In genomic region chr10:83917519-83918506, GRCh38 we compare ENCODE assay signal across 9 cellular contexts.
DNase-seq lines count a peak whose midpoint lies in the region; ATAC-seq and TF ChIP-seq lines count a peak whose summit lies in the region.
"Had no signal": no experiment of that assay in that cellular context is flagged by ENCODE, and none has a peak within 500 bp of the region (broad histone marks: within the 10 kb centered on the region; RNA-seq: fewer than 3 reads in every experiment).

No MANE protein-coding gene starts in this region.

- no peaks in the 10 kb centered on the region for H3K9me3 ChIP-seq in T-helper 17 cell (ENCODE audit: control insufficient read depth, low read length, poor library complexity, severe bottlenecking)

- CTCF ChIA-PET in activated CD4-positive, alpha-beta T cell treated with anti-CD3 and anti-CD28 coated beads, Interleukin-2, amount 10 ng/mL, durations not matched to agents 7 days and 5 days (lab: Charles Lee) = no interaction called here

- no peak overlapping the region for H3K27ac Mint-ChIP-seq in activated CD4-positive, alpha-beta T cell treated with anti-CD3 and anti-CD28 coated beads, Interleukin-2, amount 10 ng/mL, durations not matched to agents 7 days and 5 days
- peak overlapping the region; percentile 57 for H3K27ac Mint-ChIP-seq in T-helper 17 cell
- no peak overlapping the region for H3K27ac Mint-ChIP-seq in nephron progenitor cell
- H3K27ac Mint-ChIP-seq in natural killer cell treated with Interleukin-12 subunit alpha and Interleukin-12 subunit beta and Interleukin-15 and Interleukin-18, amount 100 ng/mL, for 72 hours = no peak overlapping the region
- H3K27ac Mint-ChIP-seq: B cell had no signal

- no peaks in the 10 kb centered on the region for H3K9me3 Mint-ChIP-seq in activated CD4-positive, alpha-beta T cell treated with anti-CD3 and anti-CD28 coated beads, Interleukin-2, amount 10 ng/mL, durations not matched to agents 7 days and 5 days
- no peaks in the 10 kb centered on the region for H3K9me3 Mint-ChIP-seq in nephron progenitor cell
- H3K9me3 Mint-ChIP-seq in natural killer cell treated with Interleukin-12 subunit alpha and Interleukin-12 subunit beta and Interleukin-15 and Interleukin-18, amount 100 ng/mL, for 72 hours = no peaks in the 10 kb centered on the region

- H3K36me3 Mint-ChIP-seq in activated CD4-positive, alpha-beta T cell treated with anti-CD3 and anti-CD28 coated beads, Interleukin-2, amount 10 ng/mL, durations not matched to agents 7 days and 5 days (ENCODE audit: low read depth) = no peaks in the 10 kb centered on the region
- H3K36me3 Mint-ChIP-seq in T-helper 17 cell (ENCODE audit: low read depth) (no peaks in the 10 kb centered on the region), nephron progenitor cell (ENCODE audit: low read depth) (no peaks in the 10 kb centered on the region)
- H3K36me3 Mint-ChIP-seq in natural killer cell treated with Interleukin-12 subunit alpha and Interleukin-12 subunit beta and Interleukin-15 and Interleukin-18, amount 100 ng/mL, for 72 hours = no peaks in the 10 kb centered on the region

- ATAC-seq in HG03039 (IDR thresholded peaks at IDR 0.05; ENCODE audit: unreplicated experiment) (peak; percentile 72), T-helper 17 cell (peak; percentile 35)
- ATAC-seq in natural killer cell treated with Interleukin-12 subunit alpha and Interleukin-12 subunit beta and Interleukin-15 and Interleukin-18, amount 100 ng/mL, for 72 hours = no peak

- peaks cover 6% of the 10 kb centered on the region for H3K27me3 Mint-ChIP-seq in activated CD4-positive, alpha-beta T cell treated with anti-CD3 and anti-CD28 coated beads, Interleukin-2, amount 10 ng/mL, durations not matched to agents 7 days and 5 days
- peaks cover 26% of the 10 kb centered on the region for H3K27me3 Mint-ChIP-seq in T-helper 17 cell
- peaks cover 17% of the 10 kb centered on the region for H3K27me3 Mint-ChIP-seq in nephron progenitor cell (ENCODE audit: low read depth, poor library complexity)
- H3K27me3 Mint-ChIP-seq in natural killer cell treated with Interleukin-12 subunit alpha and Interleukin-12 subunit beta and Interleukin-15 and Interleukin-18, amount 100 ng/mL, for 72 hours = peaks cover 7 to 9% of the 10 kb centered on the region in 2 donors

- no peak overlapping the region for H3K4me3 Mint-ChIP-seq in activated CD4-positive, alpha-beta T cell treated with anti-CD3 and anti-CD28 coated beads, Interleukin-2, amount 10 ng/mL, durations not matched to agents 7 days and 5 days
- peak overlapping the region; percentile 15 for H3K4me3 Mint-ChIP-seq in T-helper 17 cell
- H3K4me3 Mint-ChIP-seq in nephron progenitor cell = no peak overlapping the region
- no peak overlapping the region for H3K4me3 Mint-ChIP-seq in natural killer cell treated with Interleukin-12 subunit alpha and Interleukin-12 subunit beta and Interleukin-15 and Interleukin-18, amount 100 ng/mL, for 72 hours
- H3K4me3 Mint-ChIP-seq: B cell had no signal

- peak; percentile 15 for DNase-seq in activated CD4-positive, alpha-beta T cell treated with anti-CD3 and anti-CD28 coated beads for 48 hours
- DNase-seq in activated CD4-positive, alpha-beta T cell treated with anti-CD3 and anti-CD28 coated beads, Interleukin-2, amount 10 ng/mL, durations not matched to agents 7 days and 5 days = no peak
- DNase-seq in T-helper 17 cell (no peak), nephron progenitor cell (peak; percentile 48), NCI-H446 treated with DMSO at 0.1 percent for 48 hours (lab: John Stamatoyannopoulos, UW) (no peak), HPDE6-E6E7 (ENCODE audit: extremely low spot score) (no peak)
- DNase-seq in natural killer cell treated with Interleukin-12 subunit alpha and Interleukin-12 subunit beta and Interleukin-15 and Interleukin-18, amount 100 ng/mL, for 72 hours (ENCODE audit: low spot score) = no peak

- H3K4me1 Mint-ChIP-seq in activated CD4-positive, alpha-beta T cell treated with anti-CD3 and anti-CD28 coated beads, Interleukin-2, amount 10 ng/mL, durations not matched to agents 7 days and 5 days = no peaks in the 10 kb centered on the region
- H3K4me1 Mint-ChIP-seq in T-helper 17 cell (no peaks in the 10 kb centered on the region), nephron progenitor cell (peaks cover 13% of the 10 kb centered on the region)
- H3K4me1 Mint-ChIP-seq in natural killer cell treated with Interleukin-12 subunit alpha and Interleukin-12 subunit beta and Interleukin-15 and Interleukin-18, amount 100 ng/mL, for 72 hours (ENCODE audit: low read depth in 2 of 2) = peaks cover 0 to 7% of the 10 kb centered on the region in 2 donors
- H3K4me1 Mint-ChIP-seq: B cell had no signal

- POLR2A ChIA-PET in activated CD4-positive, alpha-beta T cell treated with anti-CD3 and anti-CD28 coated beads, Interleukin-2, amount 10 ng/mL, durations not matched to agents 7 days and 5 days (lab: Charles Lee) = no interaction called here

- TF ChIP-seq CTCF in nephron progenitor cell (IDR thresholded peaks at IDR 0.05) = peak; percentile 31

Comparison
In these comparisons a context has a peak if more than half of its experiments do, and no peak if none do; other contexts are left out.
1. DNase-seq: peak in activated CD4-positive, alpha-beta T cell treated with anti-CD3 and anti-CD28 coated beads for 48 hours (single experiment) and nephron progenitor cell (single experiment); none in activated CD4-positive, alpha-beta T cell treated with anti-CD3 and anti-CD28 coated beads, Interleukin-2, amount 10 ng/mL, durations not matched to agents 7 days and 5 days (single experiment), T-helper 17 cell (0 of 3), NCI-H446 treated with DMSO at 0.1 percent for 48 hours (single experiment), HPDE6-E6E7 (single experiment) and natural killer cell treated with Interleukin-12 subunit alpha and Interleukin-12 subunit beta and Interleukin-15 and Interleukin-18, amount 100 ng/mL, for 72 hours (single experiment).
2. ATAC-seq: peak in HG03039 (single experiment) and T-helper 17 cell (single experiment); none in natural killer cell treated with Interleukin-12 subunit alpha and Interleukin-12 subunit beta and Interleukin-15 and Interleukin-18, amount 100 ng/mL, for 72 hours (0 of 2).